Comparison of ENCODE assay signal across 7 cellular contexts in genomic region chr12:132578826-132579225, GRCh38. TPM values are rescaled to one million over a fixed set of nuclear protein-coding genes. Genes with fewer than 3 reads are reported as not detected.
"Had no signal": no experiment of that assay in that cellular context is flagged by ENCODE, and none has a peak within 500 bp of the region (broad histone marks: within the 10 kb centered on the region; RNA-seq: fewer than 3 reads in every experiment).

No MANE protein-coding gene starts in this region.

- H3K27ac Mint-ChIP-seq: GM23338, H9 had no signal

- H3K4me3 Mint-ChIP-seq: GM23338, H9 had no signal

- H2AFZ ChIP-seq: GM23338 had no signal

- H3K4me2 ChIP-seq: GM23338 had no signal

- H3K4me3 ChIP-seq: GM23338, K562 had no signal

- H3K9me3 Mint-ChIP-seq: GM23338, H9 had no signal

- ATAC-seq: GM23338, K562 had no signal

- DNase-seq: H9, HCEC 1CT, IMR-90, KG1 had no signal

RNA-seq across cellular contexts. Expression of gene LRCOL1, which starts 31.6 kb away (rescaled TPM):
- polyA plus RNA-seq: GM23338, H1, K562 had no signal

RNA-seq across cellular contexts. Expression of gene P2RX2, which starts 39.8 kb away (rescaled TPM):
- polyA plus RNA-seq: IMR-90, K562 had no signal
